ENCODE assay signal across 9 cellular contexts in the genomic region with DNA sequence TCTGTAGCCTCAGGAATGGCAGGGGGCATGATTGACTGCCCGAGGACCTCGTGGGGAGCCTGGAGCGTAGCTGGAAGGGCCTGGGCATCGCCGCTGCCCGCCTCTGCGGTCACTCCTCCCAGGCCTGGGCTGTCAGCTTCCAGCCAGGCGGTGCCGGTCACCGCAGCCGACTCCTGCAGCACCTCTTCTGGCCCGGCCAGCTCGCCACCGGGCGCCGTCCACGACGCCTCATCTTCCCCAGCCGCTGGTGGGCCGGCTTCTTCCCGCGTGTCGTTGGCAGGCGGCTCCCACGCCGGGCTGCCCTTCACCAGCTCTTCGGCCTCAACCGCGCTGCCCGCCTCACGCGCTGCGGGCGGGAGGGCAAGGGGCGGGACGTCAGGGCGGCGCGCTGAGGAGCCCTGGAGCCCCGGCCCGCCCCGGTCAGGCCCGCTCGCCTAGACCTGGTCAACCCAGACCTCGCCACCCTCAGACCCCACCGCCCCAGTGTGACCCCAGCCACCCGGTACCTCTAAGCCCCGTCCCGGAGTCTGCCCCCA. TPM values are rescaled to one million over a fixed set of nuclear protein-coding genes. Genes with fewer than 3 reads are reported as not detected.
DNase-seq lines count a peak whose midpoint lies in the region; ATAC-seq, FAIRE-seq and TF ChIP-seq lines count a peak whose summit lies in the region.
"Had no signal": no experiment of that assay in that cellular context is flagged by ENCODE, and none has a peak within 500 bp of the region (broad histone marks: within the 10 kb centered on the region; RNA-seq: fewer than 3 reads in every experiment).

No MANE protein-coding gene starts in this region.

- no peak for TF ChIP-seq EP300 in upper lobe of left lung (IDR thresholded peaks at IDR 0.05)

- intact Hi-C loops in Right ventricle myocardium inferior (cut with DNase I), result no loop called here
- intact Hi-C loops in cardiac septum (cut with DNase I), result no loop called here
- intact Hi-C loops in lower lobe of right lung (cut with DNase I), result no loop called here

- no peaks in the 10 kb centered on the region for H3K9me2 ChIP-seq in Karpas-422 (replicated peaks; ENCODE audit: insufficient read depth, low read length)

- no peak for TF ChIP-seq CTCF in bronchial epithelial cell (IDR thresholded peaks at IDR 0.05; ENCODE audit: insufficient read depth, low read length, severe bottlenecking)
- TF ChIP-seq CTCF in lower lobe of right lung (IDR thresholded peaks at IDR 0.05), result no peak
- TF ChIP-seq CTCF in upper lobe of left lung (IDR thresholded peaks at IDR 0.05), result no peak

- ATAC-seq in Right ventricle myocardium inferior (peak; percentile 26), lower lobe of right lung (peak; percentile 69 to 77), upper lobe of left lung (ENCODE audit: low FRiP score in 2 of 2) (peak; percentile 39 to 69)

- H4K20me1 ChIP-seq in Karpas-422 (ENCODE audit: insufficient read depth, low read depth, low read length), result no peaks in the 10 kb centered on the region

- H3K27ac ChIP-seq in lower lobe of right lung, result no peak overlapping the region
- peak overlapping the region in 1 of 4 donors; percentile 18 for H3K27ac ChIP-seq in upper lobe of left lung
- H3K27ac ChIP-seq in Karpas-422 (ENCODE audit: low read length), result no peak overlapping the region

- peaks cover 13% of the 10 kb centered on the region for H3K4me1 ChIP-seq in lower lobe of right lung
- peaks cover 14 to 20% (median 16%) of the 10 kb centered on the region in 4 donors for H3K4me1 ChIP-seq in upper lobe of left lung
- peaks cover 11% of the 10 kb centered on the region for H3K4me1 ChIP-seq in Karpas-422 (ENCODE audit: low read length)

- no peak overlapping the region for H2AFZ ChIP-seq in Karpas-422 (ENCODE audit: low read length)

- H3K9me3 ChIP-seq in lower lobe of right lung (no peaks in the 10 kb centered on the region), upper lobe of left lung (no peaks in the 10 kb centered on the region), Karpas-422 (ENCODE audit: low read length) (no peaks in the 10 kb centered on the region)

- no peak for FAIRE-seq in bronchial epithelial cell (lab: Jason Lieb, UNC)
- FAIRE-seq in RCC 7860 (lab: Jason Lieb, UNC), result no peak
- FAIRE-seq: endometrium had no signal

- H3K4me3 ChIP-seq in bronchial epithelial cell (ENCODE audit: low read depth, low read length), result peak overlapping the region; percentile 45
- peak overlapping the region; percentile 62 for H3K4me3 ChIP-seq in lower lobe of right lung
- peak overlapping the region; percentile 22 to 85 (median 82) for H3K4me3 ChIP-seq in upper lobe of left lung
- H3K4me3 ChIP-seq in Karpas-422 (ENCODE audit: low read length), result no peak overlapping the region

- no peak for TF ChIP-seq POLR2A in upper lobe of left lung (IDR thresholded peaks at IDR 0.05)

- no peaks in the 10 kb centered on the region for H3K79me2 ChIP-seq in Karpas-422 (ENCODE audit: low read length)

- H3K4me2 ChIP-seq in Karpas-422 (ENCODE audit: low read depth, low read length, poor library complexity, severe bottlenecking), result no peak overlapping the region

- no peak for DNase-seq in Right ventricle myocardium inferior (ENCODE audit: missing footprints)
- DNase-seq in cardiac septum (ENCODE audit: low spot score), result no peak
- no peak for DNase-seq in bronchial epithelial cell (ENCODE audit: low read depth)
- DNase-seq in lower lobe of right lung, result peak; percentile 50
- DNase-seq in upper lobe of left lung, result peak in 1 of 2 donors; percentile 89
- DNase-seq in Karpas-422, result no peak
- DNase-seq in A172 (ENCODE audit: low spot score), result no peak
- no peak for DNase-seq in RCC 7860 (ENCODE audit: low spot score)

- no peaks in the 10 kb centered on the region for H3K36me3 ChIP-seq in bronchial epithelial cell (ENCODE audit: control insufficient read depth, insufficient read depth, low read length)
- H3K36me3 ChIP-seq in lower lobe of right lung, result no peaks in the 10 kb centered on the region
- H3K36me3 ChIP-seq in upper lobe of left lung, result no peaks in the 10 kb centered on the region
- H3K36me3 ChIP-seq in Karpas-422 (ENCODE audit: insufficient read depth, low read length), result no peaks in the 10 kb centered on the region

- WGBS in upper lobe of left lung, 2 donors, result 22% methylated on average over 4 of the region's 49 CpGs; no CpG with 5 or more reads in 1 of the 2 donors

- no peak overlapping the region for H3K9ac ChIP-seq in Karpas-422 (ENCODE audit: low read length)

- H3K27me3 ChIP-seq in bronchial epithelial cell (ENCODE audit: control insufficient read depth, insufficient read depth, low read length) (peaks cover 17% of the 10 kb centered on the region), lower lobe of right lung (ENCODE audit: low read depth) (peaks cover 27% of the 10 kb centered on the region), upper lobe of left lung (peaks cover 0 to 23% (median 14%) of the 10 kb centered on the region in 4 donors), Karpas-422 (ENCODE audit: low read length) (no peaks in the 10 kb centered on the region)

RNA-seq across cellular contexts. Expression of a gene that starts 1.0 kb away (rescaled TPM):
- total RNA-seq in Right ventricle myocardium inferior (0.35 TPM), cardiac septum (0.32 TPM), bronchial epithelial cell (0.26 and 0.90 TPM in 2 replicates), lower lobe of right lung (2.3 TPM), upper lobe of left lung (10 to 100 TPM in 1 of 6 donors, 1 to 10 TPM in 5; 4.2 to 12.3 (median 6.5) TPM)
- total RNA-seq in Karpas-422 (2014; rRNA removed; shearing (Covaris generic); ENCODE audit: low replicate concordance), result 0.04 and 1.5 TPM in 2 replicates
- 0.71 and 2.8 TPM in 2 replicates for total RNA-seq in A172 (2014; rRNA removed; shearing (Covaris generic))
